1 cellular context compared by ENCODE assay signal in genomic region chr9:97038909-97039781, GRCh38.
TF ChIP-seq lines count a peak whose summit lies in the region.

Gene CTSV, minus strand, starts transcription at chr9:97039142. Its CDS starts 1,099 bp downstream, at chr9:97038043.

TF ChIP-seq in K562, 482 proteins besides CTCF, POLR2A, EP300 and RAD21 (continued from another document and continues in another):
- TF ChIP-seq, protein P1, sequence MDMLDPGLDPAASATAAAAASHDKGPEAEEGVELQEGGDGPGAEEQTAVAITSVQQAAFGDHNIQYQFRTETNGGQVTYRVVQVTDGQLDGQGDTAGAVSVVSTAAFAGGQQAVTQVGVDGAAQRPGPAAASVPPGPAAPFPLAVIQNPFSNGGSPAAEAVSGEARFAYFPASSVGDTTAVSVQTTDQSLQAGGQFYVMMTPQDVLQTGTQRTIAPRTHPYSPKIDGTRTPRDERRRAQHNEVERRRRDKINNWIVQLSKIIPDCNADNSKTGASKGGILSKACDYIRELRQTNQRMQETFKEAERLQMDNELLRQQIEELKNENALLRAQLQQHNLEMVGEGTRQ (CRISPR knock-in tag; IDR thresholded peaks at IDR 0.05), result peak; percentile 55
- TF ChIP-seq ATF7 (IDR thresholded peaks at IDR 0.05) (peak; percentile 59), MCM5 (IDR thresholded peaks at IDR 0.05; ENCODE audit: low read depth) (no peak), CREB1 (IDR thresholded peaks at IDR 0.05) (peak; percentile 37), CREB1 (CRISPR knock-in tag; IDR thresholded peaks at IDR 0.05) (peak; percentile 48; the same call in 1 of the 2 replicates), CGGBP1 (CRISPR knock-in tag; IDR thresholded peaks at IDR 0.05) (no peak), ZNF699 (CRISPR knock-in tag; IDR thresholded peaks at IDR 0.05; ENCODE audit: insufficient replicate concordance) (no peak), HCFC1 (IDR thresholded peaks at IDR 0.05; ENCODE audit: low read depth, low read length) (no peak), JUND (IDR thresholded peaks at IDR 0.05; ENCODE audit: borderline replicate concordance, low read depth, low read length) (peak; percentile 52), JUND (tag; IDR thresholded peaks at IDR 0.05; ENCODE audit: borderline replicate concordance, low read depth, low read length) (no peak; the same call in 2 of the 3 replicates), MYC (IDR thresholded peaks at IDR 0.05; ENCODE audit: low read depth, low read length) (no peak), MYC (CRISPR knock-in tag; IDR thresholded peaks at IDR 0.05; ENCODE audit: borderline replicate concordance, low read depth) (no peak), CCNT2 (IDR thresholded peaks at IDR 0.05; ENCODE audit: borderline replicate concordance, extremely low read depth, insufficient read length, low read depth, low read length) (peak; percentile 55), PRPF4 (IDR thresholded peaks at IDR 0.05; ENCODE audit: insufficient read depth, low read depth, low read length, poor library complexity, severe bottlenecking) (no peak), BRD9 (IDR thresholded peaks at IDR 0.05; ENCODE audit: low read depth, partially characterized antibody) (no peak), L3MBTL2 (IDR thresholded peaks at IDR 0.05) (peak; percentile 73), KLF16 (IDR thresholded peaks at IDR 0.05) (no peak), TCF7L2 (IDR thresholded peaks at IDR 0.05; ENCODE audit: low read depth, low read length) (no peak), RCOR1 (IDR thresholded peaks at IDR 0.05; ENCODE audit: borderline replicate concordance in 1 of 2, low read depth in 2 of 2, low read length in 2 of 2) (peak in 1 of 2 experiments; percentile 42; a peak in 1 of 4 replicates), CSDE1 (IDR thresholded peaks at IDR 0.05) (no peak), ZNF77 (CRISPR knock-in tag; IDR thresholded peaks at IDR 0.05) (no peak), PHF8 (IDR thresholded peaks at IDR 0.05; ENCODE audit: borderline replicate concordance, low read length) (peak; percentile 35; the same call in 1 of the 2 replicates), ZNF609 (CRISPR knock-in tag; IDR thresholded peaks at IDR 0.05; ENCODE audit: borderline replicate concordance) (no peak), TSC22D4 (tag; IDR thresholded peaks at IDR 0.05) (no peak), HINFP (tag; conservative IDR thresholded peaks at IDR 0.05; ENCODE audit: low read depth) (no peak), ZNF140 (CRISPR knock-in tag; IDR thresholded peaks at IDR 0.05) (no peak), HNRNPL (IDR thresholded peaks at IDR 0.05; ENCODE audit: low read depth, low read length) (no peak), IRF1 (CRISPR knock-in tag; IDR thresholded peaks at IDR 0.05; ENCODE audit: borderline replicate concordance) (no peak), C11orf30 (IDR thresholded peaks at IDR 0.05; ENCODE audit: low read depth) (no peak), ZSCAN29 (IDR thresholded peaks at IDR 0.05) (no peak), ZNF707 (CRISPR knock-in tag; conservative IDR thresholded peaks at IDR 0.05) (no peak), MCM7 (IDR thresholded peaks at IDR 0.05) (no peak), U2AF2 (optimal IDR thresholded peaks at IDR 0.05; ENCODE audit: low read depth, low read length) (no peak), TRIM24 (IDR thresholded peaks at IDR 0.05) (0 out of 4 replicates have a peak, but pooled peaks of 1 of the 2 experiments have one; percentile 34), MTA2 (IDR thresholded peaks at IDR 0.05; ENCODE audit: low read depth) (no peak), ZNF134 (CRISPR knock-in tag; conservative IDR thresholded peaks at IDR 0.05) (no peak), EGR1 (conservative IDR thresholded peaks at IDR 0.05) (peak; percentile 40), ATF3 (IDR thresholded peaks at IDR 0.05) (no peak), ATF3 (CRISPR knock-in tag; conservative IDR thresholded peaks at IDR 0.05) (no peak), ZNF592 (IDR thresholded peaks at IDR 0.05) (no peak), KDM2B (CRISPR knock-in tag; IDR thresholded peaks at IDR 0.05) (0 out of 2 replicates have a peak, but pooled peaks have one; percentile 60), JUNB (CRISPR knock-in tag; conservative IDR thresholded peaks at IDR 0.05) (no peak), HMGN3 (IDR thresholded peaks at IDR 0.05; ENCODE audit: borderline replicate concordance, extremely low read depth, insufficient read length, low read depth, low read length) (peak; percentile 77), HIVEP1 (CRISPR knock-in tag; IDR thresholded peaks at IDR 0.05) (no peak), TEAD1 (CRISPR knock-in tag; IDR thresholded peaks at IDR 0.05) (no peak), MAZ (CRISPR knock-in tag; conservative IDR thresholded peaks at IDR 0.05 in 1 of 2, IDR thresholded peaks at IDR 0.05 in 1 of 2) (peak; percentile 41 to 63; a peak in 3 of 4 replicates), ZNF408 (CRISPR knock-in tag; IDR thresholded peaks at IDR 0.05; ENCODE audit: low read depth) (no peak), EP400 (IDR thresholded peaks at IDR 0.05) (no peak), SAFB2 (IDR thresholded peaks at IDR 0.05; ENCODE audit: borderline replicate concordance, low read depth, low read length, severe bottlenecking) (no peak)
- TF ChIP-seq, protein P2, sequence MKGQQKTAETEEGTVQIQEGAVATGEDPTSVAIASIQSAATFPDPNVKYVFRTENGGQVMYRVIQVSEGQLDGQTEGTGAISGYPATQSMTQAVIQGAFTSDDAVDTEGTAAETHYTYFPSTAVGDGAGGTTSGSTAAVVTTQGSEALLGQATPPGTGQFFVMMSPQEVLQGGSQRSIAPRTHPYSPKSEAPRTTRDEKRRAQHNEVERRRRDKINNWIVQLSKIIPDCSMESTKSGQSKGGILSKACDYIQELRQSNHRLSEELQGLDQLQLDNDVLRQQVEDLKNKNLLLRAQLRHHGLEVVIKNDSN (CRISPR knock-in tag; IDR thresholded peaks at IDR 0.05), result peak; percentile 66
- TF ChIP-seq, protein P3, sequence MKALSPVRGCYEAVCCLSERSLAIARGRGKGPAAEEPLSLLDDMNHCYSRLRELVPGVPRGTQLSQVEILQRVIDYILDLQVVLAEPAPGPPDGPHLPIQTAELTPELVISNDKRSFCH (CRISPR knock-in tag; IDR thresholded peaks at IDR 0.05), result no peak
- TF ChIP-seq, protein P3 (tag; IDR thresholded peaks at IDR 0.05), result no peak
- TF ChIP-seq, protein P4, sequence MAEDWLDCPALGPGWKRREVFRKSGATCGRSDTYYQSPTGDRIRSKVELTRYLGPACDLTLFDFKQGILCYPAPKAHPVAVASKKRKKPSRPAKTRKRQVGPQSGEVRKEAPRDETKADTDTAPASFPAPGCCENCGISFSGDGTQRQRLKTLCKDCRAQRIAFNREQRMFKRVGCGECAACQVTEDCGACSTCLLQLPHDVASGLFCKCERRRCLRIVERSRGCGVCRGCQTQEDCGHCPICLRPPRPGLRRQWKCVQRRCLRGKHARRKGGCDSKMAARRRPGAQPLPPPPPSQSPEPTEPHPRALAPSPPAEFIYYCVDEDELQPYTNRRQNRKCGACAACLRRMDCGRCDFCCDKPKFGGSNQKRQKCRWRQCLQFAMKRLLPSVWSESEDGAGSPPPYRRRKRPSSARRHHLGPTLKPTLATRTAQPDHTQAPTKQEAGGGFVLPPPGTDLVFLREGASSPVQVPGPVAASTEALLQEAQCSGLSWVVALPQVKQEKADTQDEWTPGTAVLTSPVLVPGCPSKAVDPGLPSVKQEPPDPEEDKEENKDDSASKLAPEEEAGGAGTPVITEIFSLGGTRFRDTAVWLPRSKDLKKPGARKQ (CRISPR knock-in tag; IDR thresholded peaks at IDR 0.05), result no peak
- TF ChIP-seq, protein P5, sequence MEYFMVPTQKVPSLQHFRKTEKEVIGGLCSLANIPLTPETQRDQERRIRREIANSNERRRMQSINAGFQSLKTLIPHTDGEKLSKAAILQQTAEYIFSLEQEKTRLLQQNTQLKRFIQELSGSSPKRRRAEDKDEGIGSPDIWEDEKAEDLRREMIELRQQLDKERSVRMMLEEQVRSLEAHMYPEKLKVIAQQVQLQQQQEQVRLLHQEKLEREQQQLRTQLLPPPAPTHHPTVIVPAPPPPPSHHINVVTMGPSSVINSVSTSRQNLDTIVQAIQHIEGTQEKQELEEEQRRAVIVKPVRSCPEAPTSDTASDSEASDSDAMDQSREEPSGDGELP (CRISPR knock-in tag; IDR thresholded peaks at IDR 0.05; ENCODE audit: borderline replicate concordance), result peak; percentile 49; the same call in 1 of the 2 replicates
